Comparison of ENCODE assay signal across 1 cellular context in the genomic region with DNA sequence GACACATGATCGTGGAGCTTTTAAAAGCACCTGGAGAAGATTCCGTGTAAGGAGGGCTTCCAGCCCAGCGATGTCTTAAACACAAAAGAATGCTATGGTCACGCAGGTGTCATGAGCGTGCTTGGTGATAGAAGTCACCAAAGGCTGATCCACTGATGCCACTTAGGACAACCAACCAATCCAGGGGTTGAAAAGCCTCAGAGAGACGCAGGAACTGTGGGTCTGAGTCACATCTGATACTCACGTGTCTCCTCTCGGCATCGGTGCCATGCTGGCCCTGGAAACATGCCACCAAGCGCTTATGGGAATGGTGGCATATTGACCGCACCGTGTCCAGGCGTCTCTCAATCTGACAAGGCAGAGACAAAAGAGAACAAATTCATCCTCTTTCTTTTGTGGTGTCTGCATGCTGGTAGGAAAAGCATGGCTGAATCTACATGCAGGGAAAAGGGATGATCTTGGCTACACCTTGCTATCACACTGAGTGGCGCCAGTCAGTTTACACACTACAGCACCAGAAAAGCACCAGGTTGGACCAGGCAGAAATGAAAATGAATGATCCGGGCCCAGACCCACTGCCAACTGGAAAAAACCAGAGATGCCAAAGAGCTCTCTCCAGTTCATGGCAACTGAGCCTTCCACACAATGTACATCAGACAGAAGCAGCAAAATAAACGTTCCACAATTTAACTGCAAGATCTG.
TF ChIP-seq lines count a peak whose summit lies in the region.

No MANE protein-coding gene starts in this region.

TF ChIP-seq in endothelial cell of umbilical vein, 7 proteins besides CTCF, POLR2A, EP300 and RAD21:
- TF ChIP-seq POLR2AphosphoS5 (IDR thresholded peaks at IDR 0.05; ENCODE audit: insufficient read depth, low read depth, low read length): no peak
- no peak for TF ChIP-seq EZH2 (IDR thresholded peaks at IDR 0.05; ENCODE audit: borderline replicate concordance, low read depth, low read length, severe bottlenecking)
- TF ChIP-seq, protein P1, sequence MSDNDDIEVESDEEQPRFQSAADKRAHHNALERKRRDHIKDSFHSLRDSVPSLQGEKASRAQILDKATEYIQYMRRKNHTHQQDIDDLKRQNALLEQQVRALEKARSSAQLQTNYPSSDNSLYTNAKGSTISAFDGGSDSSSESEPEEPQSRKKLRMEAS (IDR thresholded peaks at IDR 0.05; ENCODE audit: insufficient read depth, insufficient read length): no peak
- no peak for TF ChIP-seq MYC (IDR thresholded peaks at IDR 0.05; ENCODE audit: low read depth, low read length)
- no peak for TF ChIP-seq JUN (IDR thresholded peaks at IDR 0.05; ENCODE audit: borderline replicate concordance, insufficient read depth, insufficient read length, low read depth)
- no peak for TF ChIP-seq FOS (IDR thresholded peaks at IDR 0.05; ENCODE audit: borderline replicate concordance, insufficient read depth, low read length)
- no peak for TF ChIP-seq GATA2 (IDR thresholded peaks at IDR 0.05; ENCODE audit: insufficient read depth, insufficient read length, low read depth, low read length)
